In genomic region chr10:106928151-106928550, GRCh38 we compare ENCODE assay signal across 2 cellular contexts.
DNase-seq lines count a peak whose midpoint lies in the region; TF ChIP-seq lines count a peak whose summit lies in the region.
"Not testable (repeated sequence)": the region's sequence is repeated elsewhere in the genome, so short reads cannot be mapped to it uniquely, and the experiment has no call there.

No MANE protein-coding gene starts in this region.

- H3K36me3 ChIP-seq in esophagus muscularis mucosa; neuronal stem cell (replicated peaks in 1 of 2; ENCODE audit: control insufficient read depth in 2 of 2, insufficient read depth in 2 of 2, low read length in 2 of 2): not testable (repeated sequence)

- peak overlapping the region; percentile 82 for H2AK5ac ChIP-seq in neuronal stem cell (ENCODE audit: low read depth, low read length)

- H3K18ac ChIP-seq in neuronal stem cell (ENCODE audit: low read length), result peak overlapping the region; percentile 77

- H3K4me1 ChIP-seq in esophagus muscularis mucosa; neuronal stem cell (ENCODE audit: control insufficient read depth in 2 of 2, insufficient read depth in 1 of 2, low read depth in 1 of 2, low read length in 2 of 2): not testable (repeated sequence)

- H3K9me3 ChIP-seq in esophagus muscularis mucosa; neuronal stem cell (replicated peaks in 1 of 2; ENCODE audit: control insufficient read depth in 2 of 2, insufficient read depth in 1 of 2, low read depth in 1 of 2, low read length in 2 of 2): not testable (repeated sequence)

- H3K27me3 ChIP-seq in esophagus muscularis mucosa; neuronal stem cell (ENCODE audit: control insufficient read depth in 3 of 3, insufficient read depth in 3 of 3, low read depth in 1 of 3, low read length in 3 of 3): not testable (repeated sequence)

- H4K91ac ChIP-seq in neuronal stem cell (ENCODE audit: low read depth, low read length, poor library complexity), result not testable (repeated sequence)

- H2AFZ ChIP-seq in neuronal stem cell (ENCODE audit: low read length), result not testable (repeated sequence)

- not testable (repeated sequence) for H2BK120ac ChIP-seq in neuronal stem cell (ENCODE audit: low read depth, low read length)

- not testable (repeated sequence) for H3K79me1 ChIP-seq in neuronal stem cell (ENCODE audit: low read depth, low read length)

- H3K23ac ChIP-seq in neuronal stem cell (ENCODE audit: low read depth, low read length, poor library complexity), result not testable (repeated sequence)

- TF ChIP-seq CTCF in esophagus muscularis mucosa (IDR thresholded peaks at IDR 0.05), result not testable (repeated sequence)

- not testable (repeated sequence) for H3K4ac ChIP-seq in neuronal stem cell (ENCODE audit: low read length)

- not testable (repeated sequence) for H2BK12ac ChIP-seq in neuronal stem cell (ENCODE audit: low read length)

- not testable (repeated sequence) for TF ChIP-seq POLR2A in esophagus muscularis mucosa (IDR thresholded peaks at IDR 0.05; ENCODE audit: low read depth)

- H2BK5ac ChIP-seq in neuronal stem cell (ENCODE audit: low read length), result not testable (repeated sequence)

- not testable (repeated sequence) for H4K8ac ChIP-seq in neuronal stem cell (ENCODE audit: low read depth, low read length)

- not testable (repeated sequence) for H3K27ac ChIP-seq in esophagus muscularis mucosa (replicated peaks in 1 of 4); neuronal stem cell (replicated peaks; ENCODE audit: low read length)

- not testable (repeated sequence) for H3K9ac ChIP-seq in neuronal stem cell (ENCODE audit: low read depth, low read length, poor library complexity)

- H3K4me3 ChIP-seq in esophagus muscularis mucosa; neuronal stem cell (ENCODE audit: low read length in 2 of 2): not testable (repeated sequence)

- WGBS in esophagus muscularis mucosa, result 100% methylated on average over 2 of the region's 33 CpGs
- WGBS in neuronal stem cell (ENCODE audit: extremely low coverage in 2 of 2, insufficient read length in 2 of 2, insufficient replicate concordance in 1 of 2), 2 donors, result no CpG with 5 or more reads among the region's 33 CpGs

- intact Hi-C loops in esophagus muscularis mucosa (cut with DNase I), result not testable (repeated sequence)

- not testable (repeated sequence) for H3K14ac ChIP-seq in neuronal stem cell (ENCODE audit: low read length)

- TF ChIP-seq EP300 in esophagus muscularis mucosa (IDR thresholded peaks at IDR 0.05), result not testable (repeated sequence)

- H3K4me2 ChIP-seq in neuronal stem cell (ENCODE audit: insufficient read depth, low read length, poor library complexity, severe bottlenecking), result not testable (repeated sequence)

- not testable (repeated sequence) for H2BK15ac ChIP-seq in neuronal stem cell (ENCODE audit: low read length)

- peak; percentile 17 for DNase-seq in esophagus muscularis mucosa (ENCODE audit: extremely low spot score)
- DNase-seq in neuronal stem cell (ENCODE audit: low spot score), result not testable (repeated sequence)
